Comparison of ENCODE assay signal across 1 cellular context in the genomic region with DNA sequence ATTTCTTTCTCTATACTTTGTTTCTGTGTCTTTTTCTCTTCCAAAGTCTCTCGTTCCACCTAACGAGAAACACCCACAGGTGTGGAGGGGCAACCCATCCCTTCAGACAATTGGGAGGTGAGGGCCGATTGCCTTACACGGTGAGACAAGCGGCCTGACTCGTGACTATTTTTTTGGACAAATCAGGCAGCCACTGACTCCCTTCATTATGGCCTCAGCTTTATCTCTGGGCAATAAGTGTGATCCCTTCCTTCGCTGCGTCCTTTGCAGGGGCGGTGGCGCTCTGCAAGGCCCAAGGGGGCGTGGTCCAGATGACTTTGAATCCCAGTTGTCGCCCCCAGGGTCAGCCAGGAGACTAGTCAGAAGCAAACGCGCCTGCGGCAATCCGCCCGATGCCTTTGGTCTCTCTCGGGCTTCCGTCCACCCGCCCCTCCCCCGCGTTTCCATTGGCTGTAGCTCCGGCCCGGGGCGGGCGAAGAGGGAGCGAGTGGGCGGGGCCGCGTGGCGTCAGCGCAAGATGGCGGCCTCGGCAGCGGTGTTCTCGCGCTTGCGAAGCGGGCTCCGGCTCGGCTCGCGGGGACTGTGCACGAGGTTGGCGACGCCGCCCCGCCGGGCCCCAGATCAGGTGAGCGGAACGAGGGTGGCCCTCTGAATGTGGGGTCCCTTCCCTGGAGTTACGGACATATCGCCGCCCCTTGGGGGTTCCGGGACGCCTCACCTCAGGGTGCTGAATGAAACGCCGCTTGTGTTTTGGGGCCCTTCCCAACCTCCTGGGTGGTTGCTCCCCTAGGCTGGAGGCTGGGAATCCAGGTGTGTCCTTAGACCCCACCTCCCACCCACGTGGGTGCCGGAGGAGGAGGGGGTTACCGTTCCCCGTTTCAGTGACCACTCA.
TF ChIP-seq lines count a peak whose summit lies in the region.

A gene (plus strand): TSS at position 502 of the 892 bp plus-strand sequence. CDS start 16 bp downstream, at position 518.

TF ChIP-seq in HEK293, 187 proteins besides CTCF, POLR2A, EP300 and RAD21 (continued from another document):
- TF ChIP-seq, protein P1, sequence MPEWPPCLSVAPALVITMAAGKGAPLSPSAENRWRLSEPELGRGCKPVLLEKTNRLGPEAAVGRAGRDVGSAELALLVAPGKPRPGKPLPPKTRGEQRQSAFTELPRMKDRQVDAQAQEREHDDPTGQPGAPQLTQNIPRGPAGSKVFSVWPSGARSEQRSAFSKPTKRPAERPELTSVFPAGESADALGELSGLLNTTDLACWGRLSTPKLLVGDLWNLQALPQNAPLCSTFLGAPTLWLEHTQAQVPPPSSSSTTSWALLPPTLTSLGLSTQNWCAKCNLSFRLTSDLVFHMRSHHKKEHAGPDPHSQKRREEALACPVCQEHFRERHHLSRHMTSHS (tag by site-specific recombination; IDR thresholded peaks at IDR 0.05): no peak
- no peak for TF ChIP-seq SETDB1 (IDR thresholded peaks at IDR 0.05; ENCODE audit: insufficient read length, low read length)
- TF ChIP-seq KLF1 (tag by site-specific recombination; IDR thresholded peaks at IDR 0.05): peak; percentile 98
- TF ChIP-seq ZNF776 (tag by site-specific recombination; IDR thresholded peaks at IDR 0.05; ENCODE audit: borderline replicate concordance): no peak
- no peak; the same call in 1 of the 2 replicates for TF ChIP-seq FEZF1 (tag by site-specific recombination; IDR thresholded peaks at IDR 0.05)
- 0 out of 2 replicates have a peak, but pooled peaks have one; percentile 12 for TF ChIP-seq ZNF530 (tag by site-specific recombination; IDR thresholded peaks at IDR 0.05; ENCODE audit: low read depth)
- no peak for TF ChIP-seq ZFP3 (tag by site-specific recombination; IDR thresholded peaks at IDR 0.05; ENCODE audit: low read depth)
- 0 out of 2 replicates have a peak, but pooled peaks have one; percentile 8 for TF ChIP-seq ZNF785 (tag by site-specific recombination; IDR thresholded peaks at IDR 0.05)
- TF ChIP-seq YY1 (tag by site-specific recombination; IDR thresholded peaks at IDR 0.05): peak; percentile 97; the same call in 1 of the 2 replicates
- peak; percentile 86 for TF ChIP-seq ZEB2 (tag by site-specific recombination; IDR thresholded peaks at IDR 0.05)
- no peak for TF ChIP-seq ZNF221 (tag by site-specific recombination; IDR thresholded peaks at IDR 0.05; ENCODE audit: borderline replicate concordance)
- peak; percentile 57; the same call in 1 of the 2 replicates for TF ChIP-seq ZBTB8A (tag by site-specific recombination; IDR thresholded peaks at IDR 0.05)
- TF ChIP-seq HOXD13 (CRISPR knock-in tag; IDR thresholded peaks at IDR 0.05; ENCODE audit: borderline replicate concordance): no peak
- TF ChIP-seq, protein P2, sequence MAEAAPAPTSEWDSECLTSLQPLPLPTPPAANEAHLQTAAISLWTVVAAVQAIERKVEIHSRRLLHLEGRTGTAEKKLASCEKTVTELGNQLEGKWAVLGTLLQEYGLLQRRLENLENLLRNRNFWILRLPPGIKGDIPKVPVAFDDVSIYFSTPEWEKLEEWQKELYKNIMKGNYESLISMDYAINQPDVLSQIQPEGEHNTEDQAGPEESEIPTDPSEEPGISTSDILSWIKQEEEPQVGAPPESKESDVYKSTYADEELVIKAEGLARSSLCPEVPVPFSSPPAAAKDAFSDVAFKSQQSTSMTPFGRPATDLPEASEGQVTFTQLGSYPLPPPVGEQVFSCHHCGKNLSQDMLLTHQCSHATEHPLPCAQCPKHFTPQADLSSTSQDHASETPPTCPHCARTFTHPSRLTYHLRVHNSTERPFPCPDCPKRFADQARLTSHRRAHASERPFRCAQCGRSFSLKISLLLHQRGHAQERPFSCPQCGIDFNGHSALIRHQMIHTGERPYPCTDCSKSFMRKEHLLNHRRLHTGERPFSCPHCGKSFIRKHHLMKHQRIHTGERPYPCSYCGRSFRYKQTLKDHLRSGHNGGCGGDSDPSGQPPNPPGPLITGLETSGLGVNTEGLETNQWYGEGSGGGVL (tag by site-specific recombination; IDR thresholded peaks at IDR 0.05): no peak
- no peak for TF ChIP-seq ZNF701 (tag by site-specific recombination; IDR thresholded peaks at IDR 0.05)
- TF ChIP-seq ZNF114 (tag by site-specific recombination; IDR thresholded peaks at IDR 0.05): no peak
- TF ChIP-seq ZNF791 (tag by site-specific recombination; IDR thresholded peaks at IDR 0.05): no peak
- TF ChIP-seq, protein P3, sequence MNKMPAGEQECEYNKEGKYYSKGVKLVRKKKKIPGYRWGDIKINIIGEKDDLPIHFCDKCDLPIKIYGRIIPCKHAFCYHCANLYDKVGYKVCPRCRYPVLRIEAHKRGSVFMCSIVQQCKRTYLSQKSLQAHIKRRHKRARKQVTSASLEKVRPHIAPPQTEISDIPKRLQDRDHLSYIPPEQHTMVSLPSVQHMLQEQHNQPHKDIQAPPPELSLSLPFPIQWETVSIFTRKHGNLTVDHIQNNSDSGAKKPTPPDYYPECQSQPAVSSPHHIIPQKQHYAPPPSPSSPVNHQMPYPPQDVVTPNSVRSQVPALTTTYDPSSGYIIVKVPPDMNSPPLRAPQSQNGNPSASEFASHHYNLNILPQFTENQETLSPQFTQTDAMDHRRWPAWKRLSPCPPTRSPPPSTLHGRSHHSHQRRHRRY (tag by site-specific recombination; IDR thresholded peaks at IDR 0.05): no peak
- TF ChIP-seq HOXC10 (CRISPR knock-in tag; IDR thresholded peaks at IDR 0.05): no peak
- TF ChIP-seq SCRT1 (tag by site-specific recombination; IDR thresholded peaks at IDR 0.05; ENCODE audit: borderline replicate concordance): peak; percentile 75; the same call in 1 of the 2 replicates
- TF ChIP-seq TCF7L2 (IDR thresholded peaks at IDR 0.05; ENCODE audit: borderline replicate concordance, low read depth, low read length): no peak
- TF ChIP-seq ZNF571 (tag by site-specific recombination; IDR thresholded peaks at IDR 0.05): no peak
- no peak for TF ChIP-seq ZNF184 (tag by site-specific recombination; IDR thresholded peaks at IDR 0.05)
- TF ChIP-seq IKZF3 (tag by site-specific recombination; IDR thresholded peaks at IDR 0.05): peak; percentile 34; the same call in 1 of the 2 replicates
- TF ChIP-seq ZNF514 (tag by site-specific recombination; IDR thresholded peaks at IDR 0.05): no peak
- TF ChIP-seq, protein P4, sequence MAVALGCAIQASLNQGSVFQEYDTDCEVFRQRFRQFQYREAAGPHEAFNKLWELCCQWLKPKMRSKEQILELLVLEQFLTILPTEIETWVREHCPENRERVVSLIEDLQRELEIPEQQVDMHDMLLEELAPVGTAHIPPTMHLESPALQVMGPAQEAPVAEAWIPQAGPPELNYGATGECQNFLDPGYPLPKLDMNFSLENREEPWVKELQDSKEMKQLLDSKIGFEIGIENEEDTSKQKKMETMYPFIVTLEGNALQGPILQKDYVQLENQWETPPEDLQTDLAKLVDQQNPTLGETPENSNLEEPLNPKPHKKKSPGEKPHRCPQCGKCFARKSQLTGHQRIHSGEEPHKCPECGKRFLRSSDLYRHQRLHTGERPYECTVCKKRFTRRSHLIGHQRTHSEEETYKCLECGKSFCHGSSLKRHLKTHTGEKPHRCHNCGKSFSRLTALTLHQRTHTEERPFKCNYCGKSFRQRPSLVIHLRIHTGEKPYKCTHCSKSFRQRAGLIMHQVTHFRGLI (tag by site-specific recombination; IDR thresholded peaks at IDR 0.05): no peak
- TF ChIP-seq WT1 (tag by site-specific recombination; IDR thresholded peaks at IDR 0.05): 0 out of 2 replicates have a peak, but pooled peaks have one; percentile 43
- TF ChIP-seq ZNF37A (tag by site-specific recombination; IDR thresholded peaks at IDR 0.05): no peak
- peak; percentile 84 for TF ChIP-seq ZFHX2 (tag by site-specific recombination; conservative IDR thresholded peaks at IDR 0.05)
- TF ChIP-seq ZNF140 (tag by site-specific recombination; IDR thresholded peaks at IDR 0.05): no peak
